Comparison of ENCODE assay signal across 17 cellular contexts in the genomic region with DNA sequence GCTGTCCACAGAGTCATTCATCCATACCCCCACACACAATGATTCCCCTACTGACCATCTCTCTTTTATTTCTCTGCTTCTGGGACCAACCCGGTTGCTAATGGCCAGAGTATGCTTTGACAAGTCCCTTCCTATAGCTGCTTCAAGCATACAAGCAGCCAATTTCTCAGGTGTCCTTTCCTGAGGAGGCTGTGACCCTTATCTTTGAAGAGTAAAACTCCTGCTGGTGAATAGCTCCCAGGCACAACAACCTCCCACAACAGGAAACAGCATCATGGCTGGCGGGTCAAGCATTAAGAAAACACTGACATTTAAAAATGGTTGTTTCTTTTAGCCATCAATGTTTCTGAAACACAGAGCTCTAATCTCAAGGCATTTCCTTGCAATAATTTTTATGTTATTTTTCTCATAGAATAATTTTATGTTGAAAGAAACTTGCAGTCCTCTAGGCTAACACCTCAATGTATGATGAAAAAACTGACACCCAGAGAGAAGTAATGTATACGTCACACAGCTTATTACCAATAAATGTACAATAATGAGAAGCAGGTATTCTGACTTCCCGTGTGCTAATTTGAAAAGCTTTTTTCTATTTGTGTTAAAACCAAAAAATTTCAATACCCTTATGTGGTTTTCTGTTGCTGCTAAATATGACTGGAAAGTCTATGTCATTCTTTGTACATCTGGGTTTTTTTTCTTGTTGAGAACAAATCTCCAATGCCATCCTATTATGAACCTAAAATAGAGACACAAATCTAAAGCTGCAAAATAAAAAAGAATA. TPM values are rescaled to one million over a fixed set of nuclear protein-coding genes. Genes with fewer than 3 reads are reported as not detected.
DNase-seq lines count a peak whose midpoint lies in the region; ATAC-seq lines count a peak whose summit lies in the region.
"Had no signal": no experiment of that assay in that cellular context is flagged by ENCODE, and none has a peak within 500 bp of the region (broad histone marks: within the 10 kb centered on the region; RNA-seq: fewer than 3 reads in every experiment).

No MANE protein-coding gene starts in this region.

- no peak overlapping the region for H3K18ac ChIP-seq in neuronal stem cell (ENCODE audit: low read length)

- no peaks in the 10 kb centered on the region for H3K9me3 ChIP-seq in neuronal stem cell (replicated peaks in 1 of 2; ENCODE audit: control insufficient read depth in 2 of 2, insufficient read depth in 1 of 2, low read depth in 1 of 2, low read length in 2 of 2)
- H3K9me3 ChIP-seq: A549, lower lobe of right lung, Peyer's patch had no signal

- intact Hi-C loops in activated CD4-positive, alpha-beta T cell treated with anti-CD3 and anti-CD28 coated beads, Interleukin-2, amount 10 ng/mL, durations not matched to agents 24 days and 14 days (cut with micrococcal nuclease) = loop anchor here (1.0 kb wide), 2 partner anchors 15 to 31 kb away; no protein-coding TSS in a partner anchor

- no peak overlapping the region for H2BK12ac ChIP-seq in neuronal stem cell (ENCODE audit: low read length)

- H3K27me3 ChIP-seq in neuronal stem cell (ENCODE audit: control insufficient read depth in 3 of 3, insufficient read depth in 3 of 3, low read depth in 1 of 3, low read length in 3 of 3) = no peaks in the 10 kb centered on the region
- H3K27me3 ChIP-seq: Peyer's patch had no signal

- no peak overlapping the region for H3K14ac ChIP-seq in neuronal stem cell (ENCODE audit: low read length)

- DNase-seq in activated CD4-positive, alpha-beta T cell treated with anti-CD3 and anti-CD28 coated beads, Interleukin-2, amount 10 ng/mL, durations not matched to agents 24 days and 14 days = no peak
- DNase-seq in activated CD4-positive, alpha-beta T cell treated with anti-CD3 and anti-CD28 coated beads for 4 hours = no peak
- DNase-seq in neuronal stem cell (ENCODE audit: low spot score) = no peak
- no peak for DNase-seq in stimulated activated naive CD4-positive, alpha-beta T cell treated with Interleukin-2 at 50 U/mL for 16 hours (lab: John Stamatoyannopoulos, UW)
- DNase-seq in A172 (ENCODE audit: low spot score) = no peak
- no peak for DNase-seq in NCI-H1417 (lab: John Stamatoyannopoulos, UW)
- DNase-seq: activated CD8-positive, alpha-beta memory T cell treated with anti-CD3 and anti-CD28 coated beads, Interleukin-2, amount 50 U/mL, for 48 hours; head of caudate nucleus; lower lobe of right lung; Peyer's patch; stimulated activated CD4-positive, alpha-beta T cell treated with anti-CD3 and anti-CD28 coated beads, Interleukin-2, amount 100 ng/mL, for 24 hours; T-helper 9 cell had no signal

- no peak overlapping the region for H3K4me3 ChIP-seq in neuronal stem cell (ENCODE audit: low read length in 2 of 2)
- H3K4me3 ChIP-seq: A549, lower lobe of right lung, Peyer's patch had no signal

- no peak overlapping the region for H4K91ac ChIP-seq in neuronal stem cell (ENCODE audit: low read depth, low read length, poor library complexity)

- peak overlapping the region; percentile 51 for H2AFZ ChIP-seq in neuronal stem cell (ENCODE audit: low read length)

- peaks cover 0 to 31% of the 10 kb centered on the region in 2 donors for H3K4me1 ChIP-seq in neuronal stem cell (ENCODE audit: control insufficient read depth in 2 of 2, insufficient read depth in 1 of 2, low read depth in 1 of 2, low read length in 2 of 2)
- H3K4me1 ChIP-seq: A549, lower lobe of right lung, Peyer's patch had no signal

- WGBS in neuronal stem cell (ENCODE audit: extremely low coverage in 2 of 2, insufficient read length in 2 of 2, insufficient replicate concordance in 1 of 2), 2 donors = no CpG with 5 or more reads among the region's 4 CpGs

- no peak overlapping the region for H3K4ac ChIP-seq in neuronal stem cell (ENCODE audit: low read length)

- peaks cover 11% of the 10 kb centered on the region for H3K4me1 Mint-ChIP-seq in activated CD4-positive, alpha-beta T cell treated with anti-CD3 and anti-CD28 coated beads, Interleukin-2, amount 10 ng/mL, durations not matched to agents 24 days and 14 days

- H3K23ac ChIP-seq in neuronal stem cell (ENCODE audit: low read depth, low read length, poor library complexity) = no peak overlapping the region

- no peak overlapping the region for H2BK15ac ChIP-seq in neuronal stem cell (ENCODE audit: low read length)

- H3K4me2 ChIP-seq in neuronal stem cell (ENCODE audit: insufficient read depth, low read length, poor library complexity, severe bottlenecking) = no peak overlapping the region
- H3K4me2 ChIP-seq: A549, KMS-11 had no signal

- H2AK5ac ChIP-seq in neuronal stem cell (ENCODE audit: low read depth, low read length) = no peak overlapping the region

- H3K36me3 Mint-ChIP-seq in activated CD4-positive, alpha-beta T cell treated with anti-CD3 and anti-CD28 coated beads, Interleukin-2, amount 10 ng/mL, durations not matched to agents 24 days and 14 days (ENCODE audit: low read depth) = no peaks in the 10 kb centered on the region
- H3K36me3 Mint-ChIP-seq: brain had no signal

- ATAC-seq in GM21576 (IDR thresholded peaks at IDR 0.05; ENCODE audit: unreplicated experiment) (peak; percentile 54), HG03175 (IDR thresholded peaks at IDR 0.05; ENCODE audit: unreplicated experiment) (peak; percentile 51)
- ATAC-seq: A549, lower lobe of right lung had no signal

- H2BK5ac ChIP-seq in neuronal stem cell (ENCODE audit: low read length) = no peak overlapping the region

- peak overlapping the region; percentile 22 for H3K27ac Mint-ChIP-seq in activated CD4-positive, alpha-beta T cell treated with anti-CD3 and anti-CD28 coated beads, Interleukin-2, amount 10 ng/mL, durations not matched to agents 24 days and 14 days

- no peak overlapping the region for H3K27ac ChIP-seq in neuronal stem cell (replicated peaks; ENCODE audit: low read length)
- H3K27ac ChIP-seq: A549, KMS-11, lower lobe of right lung, Peyer's patch had no signal

- no peaks in the 10 kb centered on the region for H3K79me1 ChIP-seq in neuronal stem cell (ENCODE audit: low read depth, low read length)

- H3K36me3 ChIP-seq in neuronal stem cell (replicated peaks in 1 of 2; ENCODE audit: control insufficient read depth in 2 of 2, insufficient read depth in 2 of 2, low read length in 2 of 2) = no peaks in the 10 kb centered on the region
- H3K36me3 ChIP-seq: lower lobe of right lung, Peyer's patch had no signal

- H3K9ac ChIP-seq in neuronal stem cell (ENCODE audit: low read depth, low read length, poor library complexity) = no peak overlapping the region
- H3K9ac ChIP-seq: KMS-11 had no signal

- no peaks in the 10 kb centered on the region for H3K27me3 Mint-ChIP-seq in activated CD4-positive, alpha-beta T cell treated with anti-CD3 and anti-CD28 coated beads, Interleukin-2, amount 10 ng/mL, durations not matched to agents 24 days and 14 days

- no peaks in the 10 kb centered on the region for H3K9me3 Mint-ChIP-seq in activated CD4-positive, alpha-beta T cell treated with anti-CD3 and anti-CD28 coated beads, Interleukin-2, amount 10 ng/mL, durations not matched to agents 24 days and 14 days
- H3K9me3 Mint-ChIP-seq: brain had no signal

- H2BK120ac ChIP-seq in neuronal stem cell (ENCODE audit: low read depth, low read length) = no peak overlapping the region

- peak overlapping the region; percentile 15 for H3K4me3 Mint-ChIP-seq in activated CD4-positive, alpha-beta T cell treated with anti-CD3 and anti-CD28 coated beads, Interleukin-2, amount 10 ng/mL, durations not matched to agents 24 days and 14 days
- H3K4me3 Mint-ChIP-seq: brain had no signal

- no peak overlapping the region for H4K8ac ChIP-seq in neuronal stem cell (ENCODE audit: low read depth, low read length)

RNA-seq across cellular contexts. Expression of a gene that starts 7.5 kb away (rescaled TPM):
- total RNA-seq in activated CD4-positive, alpha-beta T cell treated with anti-CD3 and anti-CD28 coated beads, Interleukin-2, amount 10 ng/mL, durations not matched to agents 24 days and 14 days = 72.2 and 73.3 TPM in 2 replicates
- polyA plus RNA-seq in neuronal stem cell (2013, experiment 1 of 2) = 64.4 TPM
- polyA plus RNA-seq in neuronal stem cell (2013, experiment 2 of 2) = 66.9 TPM
- 190 and 218 TPM in 2 replicates for total RNA-seq in A172 (2014; rRNA removed; shearing (Covaris generic))
